In the genomic region with DNA sequence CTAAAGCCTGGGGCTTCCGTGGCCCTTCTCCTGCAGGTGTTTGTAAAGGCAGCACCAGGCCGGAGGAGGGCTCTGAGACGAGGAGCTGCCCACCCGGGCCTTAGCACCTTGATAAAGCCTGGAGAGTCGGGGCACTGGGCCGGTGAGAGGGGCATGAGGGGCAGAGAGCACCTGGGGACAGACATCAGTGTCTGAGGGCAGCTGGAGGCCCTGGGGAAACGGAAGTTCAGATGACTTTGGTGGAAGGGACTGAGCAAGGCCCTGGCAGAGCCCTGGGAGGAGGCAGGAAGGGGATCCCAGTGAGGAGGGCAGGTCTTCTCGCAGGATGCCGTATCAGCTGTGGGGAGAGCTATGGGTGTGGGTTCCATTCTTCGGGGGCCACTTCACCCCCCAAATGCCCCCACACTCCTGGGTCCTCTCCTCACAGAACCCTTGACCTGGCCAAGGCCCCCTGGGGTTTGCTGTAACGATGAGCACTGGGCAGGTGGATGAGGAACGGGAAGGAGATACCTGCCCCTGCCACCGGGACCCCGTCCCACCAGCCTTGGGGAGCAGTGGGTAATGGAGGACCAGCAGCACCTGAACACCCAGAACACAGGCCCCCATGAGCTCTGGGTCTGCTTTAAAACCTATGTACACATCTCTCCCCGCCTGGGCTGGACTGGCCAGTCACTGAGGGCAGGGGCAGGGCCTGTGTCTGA, we compare ENCODE assay signal across 1 cellular context.
TF ChIP-seq lines count a peak whose summit lies in the region.

No MANE protein-coding gene starts in this region.

TF ChIP-seq in HCT116, 20 proteins besides CTCF, POLR2A, EP300 and RAD21:
- no peak for TF ChIP-seq POLR2AphosphoS5 (IDR thresholded peaks at IDR 0.05; ENCODE audit: low read depth, low read length)
- TF ChIP-seq, protein P1, sequence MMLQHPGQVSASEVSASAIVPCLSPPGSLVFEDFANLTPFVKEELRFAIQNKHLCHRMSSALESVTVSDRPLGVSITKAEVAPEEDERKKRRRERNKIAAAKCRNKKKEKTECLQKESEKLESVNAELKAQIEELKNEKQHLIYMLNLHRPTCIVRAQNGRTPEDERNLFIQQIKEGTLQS (IDR thresholded peaks at IDR 0.05): no peak
- TF ChIP-seq, protein P2, sequence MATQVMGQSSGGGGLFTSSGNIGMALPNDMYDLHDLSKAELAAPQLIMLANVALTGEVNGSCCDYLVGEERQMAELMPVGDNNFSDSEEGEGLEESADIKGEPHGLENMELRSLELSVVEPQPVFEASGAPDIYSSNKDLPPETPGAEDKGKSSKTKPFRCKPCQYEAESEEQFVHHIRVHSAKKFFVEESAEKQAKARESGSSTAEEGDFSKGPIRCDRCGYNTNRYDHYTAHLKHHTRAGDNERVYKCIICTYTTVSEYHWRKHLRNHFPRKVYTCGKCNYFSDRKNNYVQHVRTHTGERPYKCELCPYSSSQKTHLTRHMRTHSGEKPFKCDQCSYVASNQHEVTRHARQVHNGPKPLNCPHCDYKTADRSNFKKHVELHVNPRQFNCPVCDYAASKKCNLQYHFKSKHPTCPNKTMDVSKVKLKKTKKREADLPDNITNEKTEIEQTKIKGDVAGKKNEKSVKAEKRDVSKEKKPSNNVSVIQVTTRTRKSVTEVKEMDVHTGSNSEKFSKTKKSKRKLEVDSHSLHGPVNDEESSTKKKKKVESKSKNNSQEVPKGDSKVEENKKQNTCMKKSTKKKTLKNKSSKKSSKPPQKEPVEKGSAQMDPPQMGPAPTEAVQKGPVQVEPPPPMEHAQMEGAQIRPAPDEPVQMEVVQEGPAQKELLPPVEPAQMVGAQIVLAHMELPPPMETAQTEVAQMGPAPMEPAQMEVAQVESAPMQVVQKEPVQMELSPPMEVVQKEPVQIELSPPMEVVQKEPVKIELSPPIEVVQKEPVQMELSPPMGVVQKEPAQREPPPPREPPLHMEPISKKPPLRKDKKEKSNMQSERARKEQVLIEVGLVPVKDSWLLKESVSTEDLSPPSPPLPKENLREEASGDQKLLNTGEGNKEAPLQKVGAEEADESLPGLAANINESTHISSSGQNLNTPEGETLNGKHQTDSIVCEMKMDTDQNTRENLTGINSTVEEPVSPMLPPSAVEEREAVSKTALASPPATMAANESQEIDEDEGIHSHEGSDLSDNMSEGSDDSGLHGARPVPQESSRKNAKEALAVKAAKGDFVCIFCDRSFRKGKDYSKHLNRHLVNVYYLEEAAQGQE (IDR thresholded peaks at IDR 0.05; ENCODE audit: low read depth): no peak
- no peak for TF ChIP-seq FOSL1 (IDR thresholded peaks at IDR 0.05; ENCODE audit: low read depth)
- TF ChIP-seq TCF7L2 (IDR thresholded peaks at IDR 0.05; ENCODE audit: borderline replicate concordance, extremely low read depth, insufficient read depth, insufficient read length): no peak
- TF ChIP-seq CEBPB (IDR thresholded peaks at IDR 0.05; ENCODE audit: low read depth): no peak
- TF ChIP-seq, protein P3, sequence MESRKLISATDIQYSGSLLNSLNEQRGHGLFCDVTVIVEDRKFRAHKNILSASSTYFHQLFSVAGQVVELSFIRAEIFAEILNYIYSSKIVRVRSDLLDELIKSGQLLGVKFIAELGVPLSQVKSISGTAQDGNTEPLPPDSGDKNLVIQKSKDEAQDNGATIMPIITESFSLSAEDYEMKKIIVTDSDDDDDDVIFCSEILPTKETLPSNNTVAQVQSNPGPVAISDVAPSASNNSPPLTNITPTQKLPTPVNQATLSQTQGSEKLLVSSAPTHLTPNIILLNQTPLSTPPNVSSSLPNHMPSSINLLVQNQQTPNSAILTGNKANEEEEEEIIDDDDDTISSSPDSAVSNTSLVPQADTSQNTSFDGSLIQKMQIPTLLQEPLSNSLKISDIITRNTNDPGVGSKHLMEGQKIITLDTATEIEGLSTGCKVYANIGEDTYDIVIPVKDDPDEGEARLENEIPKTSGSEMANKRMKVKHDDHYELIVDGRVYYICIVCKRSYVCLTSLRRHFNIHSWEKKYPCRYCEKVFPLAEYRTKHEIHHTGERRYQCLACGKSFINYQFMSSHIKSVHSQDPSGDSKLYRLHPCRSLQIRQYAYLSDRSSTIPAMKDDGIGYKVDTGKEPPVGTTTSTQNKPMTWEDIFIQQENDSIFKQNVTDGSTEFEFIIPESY (IDR thresholded peaks at IDR 0.05; ENCODE audit: extremely low read depth, insufficient replicate concordance, low read length): no peak
- no peak for TF ChIP-seq EGR1 (IDR thresholded peaks at IDR 0.05; ENCODE audit: low read depth)
- TF ChIP-seq, protein P4, sequence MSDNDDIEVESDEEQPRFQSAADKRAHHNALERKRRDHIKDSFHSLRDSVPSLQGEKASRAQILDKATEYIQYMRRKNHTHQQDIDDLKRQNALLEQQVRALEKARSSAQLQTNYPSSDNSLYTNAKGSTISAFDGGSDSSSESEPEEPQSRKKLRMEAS (IDR thresholded peaks at IDR 0.05): no peak
- TF ChIP-seq SRF (IDR thresholded peaks at IDR 0.05; ENCODE audit: low read depth): no peak
- no peak for TF ChIP-seq JUND (IDR thresholded peaks at IDR 0.05)
- TF ChIP-seq CBX3 (IDR thresholded peaks at IDR 0.05; ENCODE audit: low read depth): no peak
- no peak for TF ChIP-seq ZNF274 (IDR thresholded peaks at IDR 0.05; ENCODE audit: low read depth, low read length)
- no peak for TF ChIP-seq EZH2phosphoT487 (IDR thresholded peaks at IDR 0.05; ENCODE audit: borderline replicate concordance)
- no peak for TF ChIP-seq SIN3A (IDR thresholded peaks at IDR 0.05; ENCODE audit: low read depth)
